ENCODE assay signal across 8 cellular contexts in the genomic region with DNA sequence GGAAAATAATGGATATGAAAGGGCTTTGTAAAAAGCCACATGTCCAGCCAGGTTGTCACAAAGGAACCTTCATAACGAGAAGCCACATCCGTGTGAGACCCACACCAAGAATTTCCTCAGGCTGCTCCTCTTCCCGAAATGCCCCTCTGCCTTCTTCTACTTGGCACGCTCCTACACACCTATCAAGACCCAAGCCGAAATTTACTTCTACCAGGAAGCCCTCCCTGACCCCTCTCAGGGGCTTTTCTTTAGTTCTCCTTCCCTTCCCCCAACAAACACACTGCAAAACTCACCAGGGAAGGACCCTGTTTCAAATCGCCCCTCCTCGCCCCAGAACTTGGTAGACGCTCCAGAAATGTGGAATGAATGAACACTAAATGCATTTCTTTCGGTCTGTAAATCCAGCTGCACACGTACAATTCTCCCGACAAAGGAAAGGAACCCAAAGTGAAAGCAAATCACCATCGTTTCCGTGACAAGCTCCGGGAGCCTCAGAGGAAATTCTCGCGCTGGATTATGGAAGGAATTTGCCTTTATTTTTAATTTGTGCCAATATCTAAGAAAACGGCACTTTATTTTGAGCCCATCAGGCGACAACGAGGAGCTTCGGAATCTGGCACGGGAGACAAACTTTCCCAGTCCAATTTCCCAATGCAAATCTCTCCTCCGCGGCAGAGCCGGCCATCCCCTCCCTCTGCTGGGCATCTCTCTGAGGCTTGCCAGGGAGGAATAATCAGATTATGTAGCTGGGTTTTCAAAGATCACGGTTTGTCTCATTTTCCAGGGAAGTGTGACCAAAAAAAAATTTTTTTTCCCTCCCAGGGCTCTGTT. TPM values are rescaled to one million over a fixed set of nuclear protein-coding genes. Genes with fewer than 3 reads are reported as not detected.
DNase-seq lines count a peak whose midpoint lies in the region; ATAC-seq, FAIRE-seq and TF ChIP-seq lines count a peak whose summit lies in the region.

No MANE protein-coding gene starts in this region.

- H4K20me1 ChIP-seq in endothelial cell of umbilical vein (replicated peaks; ENCODE audit: control insufficient read depth, extremely low read depth, insufficient read depth, low read length), result no peaks in the 10 kb centered on the region

- TF ChIP-seq CTCF in endothelial cell of umbilical vein (IDR thresholded peaks at IDR 0.05; ENCODE audit: extremely low read depth in 1 of 2, insufficient read depth in 1 of 2, low read depth in 1 of 2, low read length in 2 of 2), result peak in 1 of 2 donors; percentile 27

- no peaks in the 10 kb centered on the region for H3K9me3 ChIP-seq in CD4-positive, CD25-positive, alpha-beta regulatory T cell (ENCODE audit: control insufficient read depth in 2 of 2, low read length in 2 of 2)
- no peaks in the 10 kb centered on the region for H3K9me3 ChIP-seq in endothelial cell of umbilical vein (replicated peaks; ENCODE audit: control insufficient read depth, insufficient read depth, low read length)
- H3K9me3 ChIP-seq in neuron (ENCODE audit: low read length), result no peaks in the 10 kb centered on the region

- H3K36me3 Mint-ChIP-seq in CD4-positive, CD25-positive, alpha-beta regulatory T cell, result no peaks in the 10 kb centered on the region

- peak overlapping the region; percentile 96 for H3K4me2 ChIP-seq in endothelial cell of umbilical vein (ENCODE audit: insufficient read depth, low read length)

- DNase-seq in CD4-positive, CD25-positive, alpha-beta regulatory T cell, result no peak
- DNase-seq in NCI-H748 (lab: John Stamatoyannopoulos, UW; ENCODE audit: unreplicated experiment) (peak; percentile 52), endothelial cell of umbilical vein (ENCODE audit: low read depth, low spot score) (peak; percentile 56), GM12891 (ENCODE audit: insufficient read length, low spot score) (no peak)
- no peak for DNase-seq in activated CD8-positive, alpha-beta memory T cell treated with anti-CD3 and anti-CD28 coated beads for 24 hours

- H3K36me3 ChIP-seq in CD4-positive, CD25-positive, alpha-beta regulatory T cell (ENCODE audit: control insufficient read depth, insufficient read depth, low read length), result no peaks in the 10 kb centered on the region
- H3K36me3 ChIP-seq in endothelial cell of umbilical vein (ENCODE audit: control insufficient read depth in 2 of 2, extremely low read depth in 1 of 2, insufficient read depth in 2 of 2, low read length in 2 of 2) (no peaks in the 10 kb centered on the region), neuron (ENCODE audit: insufficient read depth, low read length) (no peaks in the 10 kb centered on the region)

- CTCF ChIA-PET in endothelial cell of umbilical vein (lab: Charles Lee), result interaction anchor here (0.7 to 2.2 kb wide), 14 partner anchors 9 to 332 kb away, joined by 3 to 14 read pairs (median 4); no protein-coding TSS in a partner anchor

- H3K79me2 ChIP-seq in endothelial cell of umbilical vein (ENCODE audit: control insufficient read depth, insufficient read depth, low read length), result no peaks in the 10 kb centered on the region

- POLR2A ChIA-PET in endothelial cell of umbilical vein (lab: Charles Lee), result interaction anchor here (0.8 kb wide), 1 partner anchor 20 kb away, joined by 3 read pairs; no protein-coding TSS in a partner anchor

- dilution Hi-C loops in endothelial cell of umbilical vein (cut with MboI; ENCODE audit: extremely low pct_ligation_motif_present, low sequenced_read_pairs), result no loop called here

- H3K4me1 ChIP-seq in CD4-positive, CD25-positive, alpha-beta regulatory T cell (ENCODE audit: control insufficient read depth, insufficient read depth, low read length, poor library complexity, severe bottlenecking), result peaks cover 6% of the 10 kb centered on the region
- H3K4me1 ChIP-seq in endothelial cell of umbilical vein (ENCODE audit: control insufficient read depth, extremely low read depth, insufficient read depth, low read length), result no peaks in the 10 kb centered on the region
- peaks cover 36% of the 10 kb centered on the region for H3K4me1 ChIP-seq in neuron (ENCODE audit: insufficient read depth, low read length)

- peaks cover 19% of the 10 kb centered on the region for H3K27me3 ChIP-seq in CD4-positive, CD25-positive, alpha-beta regulatory T cell (ENCODE audit: control insufficient read depth, insufficient read depth, low read length)
- H3K27me3 ChIP-seq in endothelial cell of umbilical vein (ENCODE audit: control insufficient read depth in 2 of 2, insufficient read depth in 2 of 2, low read length in 2 of 2) (peaks cover 16 to 24% of the 10 kb centered on the region in 2 experiments), neuron (ENCODE audit: insufficient read depth, low read length) (peaks cover 5% of the 10 kb centered on the region)

- peaks cover 0 to 20% (median 2%) of the 10 kb centered on the region in 4 donors for H3K4me1 Mint-ChIP-seq in CD4-positive, CD25-positive, alpha-beta regulatory T cell

- no peak for ATAC-seq in CD4-positive, CD25-positive, alpha-beta regulatory T cell (ENCODE audit: low read depth in 2 of 2)
- ATAC-seq in HG03280 (IDR thresholded peaks at IDR 0.05; ENCODE audit: unreplicated experiment) (no peak), GM19324 (IDR thresholded peaks at IDR 0.05; ENCODE audit: low FRiP score, unreplicated experiment) (no peak)

- peaks cover 54% of the 10 kb centered on the region for H3K27me3 Mint-ChIP-seq in CD4-positive, CD25-positive, alpha-beta regulatory T cell

- H3K27ac ChIP-seq in CD4-positive, CD25-positive, alpha-beta regulatory T cell (ENCODE audit: insufficient read depth, low read length, poor library complexity, severe bottlenecking), result no peak overlapping the region
- H3K27ac ChIP-seq in endothelial cell of umbilical vein (ENCODE audit: insufficient read depth, low read depth, low read length), result no peak overlapping the region

- TF ChIP-seq POLR2A in endothelial cell of umbilical vein (IDR thresholded peaks at IDR 0.05; ENCODE audit: low read depth, low read length) (no peak), GM12891 (IDR thresholded peaks at IDR 0.05; ENCODE audit: low read depth, low read length) (no peak)

- BruUV-seq in endothelial cell of umbilical vein (replicated peaks; lab: Mats Ljungman, UMichigan), result no TSS peak

- H3K9ac ChIP-seq in endothelial cell of umbilical vein (replicated peaks; ENCODE audit: extremely low read depth, insufficient read depth, low read length), result peak overlapping the region; percentile 44

- H3K4me3 Mint-ChIP-seq in CD4-positive, CD25-positive, alpha-beta regulatory T cell, result peak overlapping the region in 3 of 4 donors; percentile 17 to 75 (median 50)

- peak overlapping the region; percentile 44 for H2AFZ ChIP-seq in endothelial cell of umbilical vein (ENCODE audit: low read depth, low read length)
- peak overlapping the region; percentile 48 for H2AFZ ChIP-seq in neuron (ENCODE audit: low read depth, low read length)

- intact Hi-C loops in endothelial cell of umbilical vein (cut with micrococcal nuclease), result loop anchor here (5.0 kb wide), 1 partner anchor 334 kb away; no protein-coding TSS in a partner anchor

- no peaks in the 10 kb centered on the region for H3K9me1 ChIP-seq in endothelial cell of umbilical vein (replicated peaks; ENCODE audit: control insufficient read depth, extremely low read depth, insufficient read depth, low read length)

- H3K27ac Mint-ChIP-seq in CD4-positive, CD25-positive, alpha-beta regulatory T cell, result no peak overlapping the region

- H3K9me3 Mint-ChIP-seq in CD4-positive, CD25-positive, alpha-beta regulatory T cell, result no peaks in the 10 kb centered on the region

- H3K4me3 ChIP-seq in CD4-positive, CD25-positive, alpha-beta regulatory T cell (ENCODE audit: low read depth, low read length), result peak overlapping the region; percentile 63
- peak overlapping the region; percentile 42 to 89 (median 84) for H3K4me3 ChIP-seq in endothelial cell of umbilical vein (replicated peaks in 1 of 3; ENCODE audit: insufficient read depth in 1 of 3, low read depth in 1 of 3, low read length in 3 of 3)
- peak overlapping the region; percentile 48 for H3K4me3 ChIP-seq in neuron (ENCODE audit: low read length)

- FAIRE-seq in endothelial cell of umbilical vein (lab: Jason Lieb, UNC), result peak; percentile 92
- FAIRE-seq in GM12891 (lab: Jason Lieb, UNC), result no peak

TF ChIP-seq in endothelial cell of umbilical vein, 7 proteins besides CTCF, POLR2A, EP300 and RAD21 (continues in another document):
- TF ChIP-seq EZH2 (IDR thresholded peaks at IDR 0.05; ENCODE audit: borderline replicate concordance, low read depth, low read length, severe bottlenecking) (no peak), GATA2 (IDR thresholded peaks at IDR 0.05; ENCODE audit: insufficient read depth, insufficient read length, low read depth, low read length) (no peak), POLR2AphosphoS5 (IDR thresholded peaks at IDR 0.05; ENCODE audit: insufficient read depth, low read depth, low read length) (no peak), JUN (IDR thresholded peaks at IDR 0.05; ENCODE audit: borderline replicate concordance, insufficient read depth, insufficient read length, low read depth) (no peak), FOS (IDR thresholded peaks at IDR 0.05; ENCODE audit: borderline replicate concordance, insufficient read depth, low read length) (no peak)

TF ChIP-seq in GM12891, 5 proteins besides CTCF, POLR2A, EP300 and RAD21:
- TF ChIP-seq PAX5 (IDR thresholded peaks at IDR 0.05; ENCODE audit: insufficient read depth, low read length, severe bottlenecking) (no peak), POU2F2 (IDR thresholded peaks at IDR 0.05; ENCODE audit: low read depth, low read length) (no peak), SPI1 (IDR thresholded peaks at IDR 0.05; ENCODE audit: low read depth, low read length) (no peak), POLR2AphosphoS5 (IDR thresholded peaks at IDR 0.05; ENCODE audit: low read depth, low read length) (no peak), TAF1 (IDR thresholded peaks at IDR 0.05; ENCODE audit: low read depth, low read length) (no peak)

RNA-seq across cellular contexts. Expression of a gene that starts 13.2 kb away (rescaled TPM):
- not detected for total RNA-seq in CD4-positive, CD25-positive, alpha-beta regulatory T cell
- not detected for polyA plus RNA-seq in CD4-positive, CD25-positive, alpha-beta regulatory T cell
- total RNA-seq in endothelial cell of umbilical vein, result 0.07 and 0.09 TPM in 2 replicates
- polyA plus RNA-seq in endothelial cell of umbilical vein, result 0.01 TPM in 1 of 2 replicates, not detected in the other
- polyA plus RNA-seq in endothelial cell of umbilical vein (2011; cell fraction: cytosol; rRNA removed), result 0.01 and 0.03 TPM in 2 replicates
- polyA plus RNA-seq in endothelial cell of umbilical vein (2011; cell fraction: nucleus; rRNA removed), result 0.03 TPM in 1 of 2 replicates, not detected in the other
- 0.05 and 0.12 TPM in 2 replicates for polyA plus RNA-seq in endothelial cell of umbilical vein (2012)
- not detected in 2 replicates for polyA minus RNA-seq in endothelial cell of umbilical vein
- 7.7 TPM for polyA minus RNA-seq in endothelial cell of umbilical vein (2011; cell fraction: cytosol; rRNA and poly(A)+ RNA removed)
- polyA minus RNA-seq in endothelial cell of umbilical vein (2011; cell fraction: nucleus; rRNA and poly(A)+ RNA removed), result not detected in 2 replicates
- not detected for polyA plus RNA-seq in GM12891 (2012; ENCODE audit: low read depth, missing spikeins)

Comparison
In these comparisons a context has a peak if more than half of its experiments do, and no peak if none do; other contexts are left out.
1. DNase-seq: peak in NCI-H748 (single experiment) and endothelial cell of umbilical vein (single experiment); none in CD4-positive, CD25-positive, alpha-beta regulatory T cell (0 of 3), GM12891 (single experiment) and activated CD8-positive, alpha-beta memory T cell treated with anti-CD3 and anti-CD28 coated beads for 24 hours (single experiment).
2. Peak in every context shown above with its lines, with median percentiles within 50 percentile points of each other: H3K4me3 ChIP-seq.